Comparison of ENCODE assay signal across 21 cellular contexts in genomic region chr5:10676224-10676623, GRCh38.
DNase-seq lines count a peak whose midpoint lies in the region; ATAC-seq, FAIRE-seq and TF ChIP-seq lines count a peak whose summit lies in the region.
"Had no signal": no experiment of that assay in that cellular context is flagged by ENCODE, and none has a peak within 500 bp of the region (broad histone marks: within the 10 kb centered on the region; RNA-seq: fewer than 3 reads in every experiment).

No MANE protein-coding gene starts in this region.

- H3K4me1 ChIP-seq in HepG2 (ENCODE audit: insufficient read depth, low read length) (peaks cover 9% of the 10 kb centered on the region), right lobe of liver (peaks cover 0 to 9% (median 4%) of the 10 kb centered on the region in 4 donors), K562 (replicated peaks in 1 of 2; ENCODE audit: control insufficient read depth in 2 of 2, insufficient read depth in 2 of 2, low read length in 2 of 2) (no peaks in the 10 kb centered on the region; a peak in 1 of 5 replicates), upper lobe of right lung (no peaks in the 10 kb centered on the region)

- 91% methylated on average over 4 of the region's 4 CpGs for WGBS in HepG2 (ENCODE audit: low lambda C conversion rate)
- WGBS in right lobe of liver (ENCODE audit: insufficient coverage, low coverage, low lambda C conversion rate, missing lambda C conversion rate) = 87% methylated on average over 3 of the region's 4 CpGs
- 14% methylated on average over 4 of the region's 4 CpGs for WGBS in K562 (ENCODE audit: insufficient coverage, low coverage, missing lambda C conversion rate)

- TF ChIP-seq EP300 in HepG2 (IDR thresholded peaks at IDR 0.05; ENCODE audit: low read depth in 2 of 2, low read length in 2 of 2) (no peak), HepG2 (CRISPR knock-in tag; IDR thresholded peaks at IDR 0.05; ENCODE audit: borderline replicate concordance) (no peak), K562 (IDR thresholded peaks at IDR 0.05; ENCODE audit: low read length) (no peak)

- no peak overlapping the region for H3K9ac ChIP-seq in HepG2 (ENCODE audit: insufficient read depth, low read depth, low read length)
- no peak overlapping the region for H3K9ac ChIP-seq in K562 (ENCODE audit: insufficient read depth in 1 of 2, low read depth in 2 of 2, low read length in 2 of 2)

- H4K20me1 ChIP-seq in HepG2 (ENCODE audit: insufficient read depth, low read length) (no peaks in the 10 kb centered on the region), K562 (replicated peaks; ENCODE audit: control insufficient read depth, insufficient read depth, low read length) (peaks cover 11% of the 10 kb centered on the region; the same call in 1 of the 2 replicates)

- CTCF ChIA-PET in HepG2 (lab: Yijun Ruan, JAX; ENCODE audit: low intra/inter-chr PET ratio, low total read pairs) (no interaction called here), K562 (lab: Yijun Ruan, JAX; ENCODE audit: low intra/inter-chr PET ratio) (interaction anchor here (0.7 kb wide), 1 partner anchor 483 kb away, joined by 3 read pairs; no protein-coding TSS in a partner anchor)

- no peak overlapping the region for H3K27ac ChIP-seq in HepG2 (ENCODE audit: extremely low read length, insufficient read depth, low read length)
- H3K27ac ChIP-seq in right lobe of liver = no peak overlapping the region
- no peak overlapping the region for H3K27ac ChIP-seq in K562 (ENCODE audit: extremely low read depth, low read depth, low read length)
- no peak overlapping the region for H3K27ac ChIP-seq in upper lobe of right lung
- H3K27ac ChIP-seq: body of pancreas, left ventricle myocardium inferior, tibial nerve, VCaP had no signal

- H3K4me1 Mint-ChIP-seq in T-helper 2 cell treated with Interferon-gamma antibody and Interleukin-4, amounts not matched to agents 5 μg/mL and 100 μg/mL, for 36 hours (ENCODE audit: low read depth) = no peaks in the 10 kb centered on the region
- H3K4me1 Mint-ChIP-seq: activated CD4-positive, alpha-beta T cell treated with anti-CD3 and anti-CD28 coated beads, Interleukin-2, amount 10 ng/mL, durations not matched to agents 24 days and 14 days; B cell; CD8-positive, alpha-beta memory T cell had no signal

- H3K27me3 ChIP-seq in HepG2 (ENCODE audit: control insufficient read depth in 1 of 2, insufficient read depth in 2 of 2, low read length in 2 of 2) = no peaks in the 10 kb centered on the region
- no peaks in the 10 kb centered on the region for H3K27me3 ChIP-seq in right lobe of liver
- H3K27me3 ChIP-seq in K562 (ENCODE audit: control insufficient read depth in 2 of 2, insufficient read depth in 2 of 2, low read length in 2 of 2) = peaks cover 11 to 27% of the 10 kb centered on the region in 2 experiments
- no peaks in the 10 kb centered on the region for H3K27me3 ChIP-seq in upper lobe of right lung
- H3K27me3 ChIP-seq: body of pancreas, tibial nerve had no signal

- no peak overlapping the region for H3K4me3 ChIP-seq in HepG2 (replicated peaks in 1 of 3; ENCODE audit: insufficient read depth in 1 of 3, low read depth in 2 of 3, low read length in 3 of 3)
- no peak overlapping the region for H3K4me3 ChIP-seq in right lobe of liver
- no peak overlapping the region for H3K4me3 ChIP-seq in K562
- no peak overlapping the region for H3K4me3 ChIP-seq in upper lobe of right lung
- H3K4me3 ChIP-seq: body of pancreas, left ventricle myocardium inferior, tibial nerve had no signal

- FAIRE-seq in HepG2 (lab: Jason Lieb, UNC) = no peak
- no peak for FAIRE-seq in K562 (lab: Jason Lieb, UNC)

- TF ChIP-seq POLR2A in HepG2 (IDR thresholded peaks at IDR 0.05; ENCODE audit: insufficient read depth in 1 of 2, low read depth in 2 of 2, low read length in 2 of 2) (no peak), right lobe of liver (IDR thresholded peaks at IDR 0.05) (no peak), K562 (conservative IDR thresholded peaks at IDR 0.05) (no peak)

- no peak overlapping the region for H3K4me3 Mint-ChIP-seq in T-helper 2 cell treated with Interferon-gamma antibody and Interleukin-4, amounts not matched to agents 5 μg/mL and 100 μg/mL, for 36 hours
- H3K4me3 Mint-ChIP-seq: activated CD4-positive, alpha-beta T cell treated with anti-CD3 and anti-CD28 coated beads, Interleukin-2, amount 10 ng/mL, durations not matched to agents 24 days and 14 days; activated T-cell treated with anti-CD3 and anti-CD28 coated beads, Interleukin-2, amount 50 U/mL, for 4 hours; B cell; CD8-positive, alpha-beta memory T cell; immature natural killer cell; naive B cell had no signal

- no peaks in the 10 kb centered on the region for H3K9me3 ChIP-seq in HepG2 (ENCODE audit: low read length)
- H3K9me3 ChIP-seq in right lobe of liver = no peaks in the 10 kb centered on the region
- no peaks in the 10 kb centered on the region for H3K9me3 ChIP-seq in K562 (replicated peaks; ENCODE audit: control insufficient read depth, insufficient read depth, low read depth, low read length)
- no peaks in the 10 kb centered on the region for H3K9me3 ChIP-seq in upper lobe of right lung
- H3K9me3 ChIP-seq: body of pancreas had no signal

- BruUV-seq in HepG2 (replicated peaks; lab: Mats Ljungman, UMichigan) = no TSS peak
- no TSS peak for BruUV-seq in K562 (replicated peaks; lab: Mats Ljungman, UMichigan)

- POLR2A ChIA-PET in HepG2 (lab: Yijun Ruan, JAX) = no interaction called here
- POLR2A ChIA-PET in K562 (lab: Yijun Ruan, JAX) = interaction anchor here (0.6 to 1.1 kb wide), 3 partner anchors 10 to 178 kb away, joined by 3 to 5 read pairs (median 3); no protein-coding TSS in a partner anchor

- in situ Hi-C loops in HepG2 (cut with HindIII; ENCODE audit: extremely low pct_ligation_motif_present, low pct_unique_long_range_greater_than_20kb) = no loop called here
- in situ Hi-C loops in K562 (cut with MboI) = no loop called here

- no peak for TF ChIP-seq RAD21 in HepG2 (CRISPR knock-in tag; IDR thresholded peaks at IDR 0.05)
- no peak for TF ChIP-seq RAD21 in K562 (CRISPR knock-in tag; conservative IDR thresholded peaks at IDR 0.05 in 1 of 2, IDR thresholded peaks at IDR 0.05 in 1 of 2)

- DNase-seq in HepG2 (ENCODE audit: low spot score) = no peak
- no peak for DNase-seq in right lobe of liver
- DNase-seq in NCI-H2171 treated with DMSO at 0.1 percent for 48 hours (lab: John Stamatoyannopoulos, UW) = peak; percentile 83
- DNase-seq in K562 (ENCODE audit: extremely low read depth in 1 of 4, low spot score in 3 of 4) = no peak
- no peak for DNase-seq in upper lobe of right lung
- no peak for DNase-seq in T-helper 2 cell treated with Interferon-gamma antibody and Interleukin-4, amounts not matched to agents 5 μg/mL and 100 μg/mL, for 36 hours (ENCODE audit: low spot score)
- DNase-seq: activated CD4-positive, alpha-beta T cell treated with anti-CD3 and anti-CD28 coated beads, Interleukin-2, amount 10 ng/mL, durations not matched to agents 24 days and 14 days; activated T-cell treated with anti-CD3 and anti-CD28 coated beads, Interleukin-2, amount 50 U/mL, for 4 hours; body of pancreas; CD8-positive, alpha-beta memory T cell; cerebellar nuclear complex; hypothalamus; immature natural killer cell; left ventricle myocardium inferior; naive B cell; NCI-H774 had no signal

- H3K4me2 ChIP-seq in HepG2 (ENCODE audit: low read depth, low read length) (no peak overlapping the region), K562 (ENCODE audit: insufficient read depth, low read length) (no peak overlapping the region)

- peaks cover 16% of the 10 kb centered on the region for H3K36me3 Mint-ChIP-seq in T-helper 2 cell treated with Interferon-gamma antibody and Interleukin-4, amounts not matched to agents 5 μg/mL and 100 μg/mL, for 36 hours (ENCODE audit: low read depth)

- ATAC-seq in HepG2 (peak; percentile 8; the same call in 2 of the 3 replicates), right lobe of liver (no peak), K562 (peak; percentile 7; the same call in 1 of the 3 replicates), upper lobe of right lung (peak; percentile 6), GM19452 (IDR thresholded peaks at IDR 0.05; ENCODE audit: unreplicated experiment) (no peak), GM21447 (IDR thresholded peaks at IDR 0.05; ENCODE audit: unreplicated experiment) (no peak)
- ATAC-seq: activated T-cell treated with anti-CD3 and anti-CD28 coated beads, Interleukin-2, amount 50 U/mL, for 4 hours; body of pancreas had no signal

- H2AFZ ChIP-seq in HepG2 (ENCODE audit: low read length) (no peak overlapping the region), K562 (ENCODE audit: low read depth, low read length) (no peak overlapping the region)

- no peaks in the 10 kb centered on the region for H3K79me2 ChIP-seq in HepG2 (ENCODE audit: insufficient read depth, low read length)
- no peaks in the 10 kb centered on the region for H3K79me2 ChIP-seq in K562 (ENCODE audit: control insufficient read depth, insufficient read depth, low read length)

- H3K27me3 Mint-ChIP-seq in T-helper 2 cell treated with Interferon-gamma antibody and Interleukin-4, amounts not matched to agents 5 μg/mL and 100 μg/mL, for 36 hours (ENCODE audit: low read depth) = no peaks in the 10 kb centered on the region
- H3K27me3 Mint-ChIP-seq: activated CD4-positive, alpha-beta T cell treated with anti-CD3 and anti-CD28 coated beads, Interleukin-2, amount 10 ng/mL, durations not matched to agents 24 days and 14 days; B cell; CD8-positive, alpha-beta memory T cell had no signal

- H3K36me3 ChIP-seq in HepG2 (replicated peaks in 1 of 2; ENCODE audit: control insufficient read depth in 1 of 2, insufficient read depth in 2 of 2, low read length in 2 of 2) (peaks cover 18 to 21% of the 10 kb centered on the region in 2 experiments), right lobe of liver (peaks cover 0 to 27% (median 10%) of the 10 kb centered on the region in 4 donors), K562 (ENCODE audit: control insufficient read depth, insufficient read depth, low read length) (peaks cover 35% of the 10 kb centered on the region; the same call in 2 of the 3 replicates), upper lobe of right lung (peaks cover 30% of the 10 kb centered on the region)

- no peak overlapping the region for H3K27ac Mint-ChIP-seq in T-helper 2 cell treated with Interferon-gamma antibody and Interleukin-4, amounts not matched to agents 5 μg/mL and 100 μg/mL, for 36 hours
- H3K27ac Mint-ChIP-seq: activated CD4-positive, alpha-beta T cell treated with anti-CD3 and anti-CD28 coated beads, Interleukin-2, amount 10 ng/mL, durations not matched to agents 24 days and 14 days; B cell; immature natural killer cell had no signal

- peaks cover 7% of the 10 kb centered on the region for H3K9me3 Mint-ChIP-seq in T-helper 2 cell treated with Interferon-gamma antibody and Interleukin-4, amounts not matched to agents 5 μg/mL and 100 μg/mL, for 36 hours

- no peak for TF ChIP-seq CTCF in HepG2 (CRISPR knock-in tag; IDR thresholded peaks at IDR 0.05)
- no peak for TF ChIP-seq CTCF in right lobe of liver (IDR thresholded peaks at IDR 0.05)
- no peak for TF ChIP-seq CTCF in K562 (IDR thresholded peaks at IDR 0.05 in 2 of 3, conservative IDR thresholded peaks at IDR 0.05 in 1 of 3; ENCODE audit: insufficient read depth in 2 of 3, low read depth in 1 of 3, low read length in 3 of 3)
- no peak for TF ChIP-seq CTCF in upper lobe of right lung (IDR thresholded peaks at IDR 0.05)

- H3K9me1 ChIP-seq in K562 (ENCODE audit: control insufficient read depth, insufficient read depth, low read length) = no peaks in the 10 kb centered on the region

- intact Hi-C loops in HepG2 (cut with micrococcal nuclease; ENCODE audit: unreplicated experiment) (no loop called here), right lobe of liver (cut with DNase I) (no loop called here), K562 (cut with micrococcal nuclease) (no loop called here), upper lobe of right lung (cut with DNase I) (no loop called here)

Comparison
In these comparisons a context has a peak if more than half of its experiments do, and no peak if none do; other contexts are left out.
1. ATAC-seq: peak in HepG2 (single experiment), K562 (single experiment) and upper lobe of right lung (single experiment); none in right lobe of liver (0 of 4), GM19452 (single experiment) and GM21447 (single experiment).
2. Of the 241 proteins assayed by ChIP-seq in both HepG2 and K562: peak only in HepG2: POLR2G and RBM22; only in K562: NFIC and POLR2AphosphoS2; in both: none; in neither: 237.